Comparison of ENCODE assay signal across 21 cellular contexts in genomic region chr1:232922475-232922874, GRCh38. TPM values are rescaled to one million over a fixed set of nuclear protein-coding genes. Genes with fewer than 3 reads are reported as not detected.
DNase-seq lines count a peak whose midpoint lies in the region; ATAC-seq and TF ChIP-seq lines count a peak whose summit lies in the region.
"Had no signal": no experiment of that assay in that cellular context is flagged by ENCODE, and none has a peak within 500 bp of the region (broad histone marks: within the 10 kb centered on the region; RNA-seq: fewer than 3 reads in every experiment).

No MANE protein-coding gene starts in this region.

- no peaks in the 10 kb centered on the region for H3K36me3 ChIP-seq in CD4-positive, alpha-beta memory T cell (ENCODE audit: insufficient read depth, low read length)
- H3K36me3 ChIP-seq in KMS-11 (ENCODE audit: insufficient read depth), result no peaks in the 10 kb centered on the region
- no peaks in the 10 kb centered on the region for H3K36me3 ChIP-seq in left lung
- no peaks in the 10 kb centered on the region for H3K36me3 ChIP-seq in adrenal gland (replicated peaks in 1 of 2)
- H3K36me3 ChIP-seq: BLaER1 treated with 17β-estradiol and CSF1 and Interleukin-3, amounts not matched to agents 10 nM and 100 nM; colonic mucosa; heart right ventricle; transverse colon had no signal

- no peaks in the 10 kb centered on the region for H3K27me3 ChIP-seq in CD4-positive, alpha-beta memory T cell (ENCODE audit: insufficient read depth, low read length)
- H3K27me3 ChIP-seq in KMS-11 (ENCODE audit: insufficient read depth, low read depth), result no peaks in the 10 kb centered on the region
- H3K27me3 ChIP-seq in left lung, result no peaks in the 10 kb centered on the region
- H3K27me3 ChIP-seq in adrenal gland, result no peaks in the 10 kb centered on the region
- H3K27me3 ChIP-seq: BLaER1 treated with 17β-estradiol and CSF1 and Interleukin-3, amounts not matched to agents 10 nM and 100 nM; colonic mucosa; heart right ventricle; transverse colon had no signal

- no peak overlapping the region for H3K27ac ChIP-seq in CD4-positive, alpha-beta memory T cell (ENCODE audit: low read depth, low read length)
- H3K27ac ChIP-seq in KMS-11 (no peak overlapping the region; the same call in 1 of the 2 replicates), left lung (peak overlapping the region in 1 of 2 donors; percentile 27), adrenal gland (no peak overlapping the region)
- H3K27ac ChIP-seq: colonic mucosa, transverse colon, VCaP had no signal

- peak overlapping the region in 5 of 7 donors; percentile 79 to 96 (median 93) for H3K27ac Mint-ChIP-seq in CD4-positive, alpha-beta memory T cell
- H3K27ac Mint-ChIP-seq in natural killer cell, result no peak overlapping the region
- H3K27ac Mint-ChIP-seq: nephron progenitor cell; stimulated activated naive B cell treated with anti-CD40 and anti-IgM and Interleukin-4, amounts not matched to agents 10 μg/mL and 1 μg/mL and 100 μg/mL, for 72 hours had no signal

- ATAC-seq in left lung (peak; percentile 35), natural killer cell (no peak)
- ATAC-seq: activated CD8-positive, alpha-beta T cell treated with anti-CD3 and anti-CD28 coated beads, Interleukin-2, amount 10 ng/mL, durations not matched to agents 7 days and 5 days; heart right ventricle; stimulated activated naive B cell treated with anti-CD40 and anti-IgM and Interleukin-4, amounts not matched to agents 10 μg/mL and 1 μg/mL and 100 μg/mL, for 72 hours had no signal

- in situ Hi-C loops in astrocyte of the spinal cord (cut with HindIII; ENCODE audit: low sequenced_read_pairs), result no loop called here

- CTCF ChIA-PET in CD4-positive, alpha-beta memory T cell (lab: Charles Lee; ENCODE audit: partially characterized antibody), result no interaction called here

- H3K9me3 Mint-ChIP-seq in CD4-positive, alpha-beta memory T cell, result peaks cover 0 to 6% (median 0%) of the 10 kb centered on the region in 8 donors
- no peaks in the 10 kb centered on the region for H3K9me3 Mint-ChIP-seq in natural killer cell

- intact Hi-C loops in CD4-positive, alpha-beta memory T cell (cut with micrococcal nuclease), result loop anchor here (10.0 kb wide), 1 partner anchor 288 kb away; the partner anchor contains the start of gene SIPA1L2
- intact Hi-C loops in left lung (cut with DNase I), result no loop called here
- intact Hi-C loops in adrenal gland (cut with DNase I), result no loop called here
- intact Hi-C loops in natural killer cell (cut with micrococcal nuclease), result no loop called here

- H3K4me1 Mint-ChIP-seq in CD4-positive, alpha-beta memory T cell, result peaks cover 25 to 46% (median 38%) of the 10 kb centered on the region in 4 donors
- peaks cover 6 to 10% of the 10 kb centered on the region in 2 donors for H3K4me1 Mint-ChIP-seq in natural killer cell
- H3K4me1 Mint-ChIP-seq: stimulated activated naive B cell treated with anti-CD40 and anti-IgM and Interleukin-4, amounts not matched to agents 10 μg/mL and 1 μg/mL and 100 μg/mL, for 72 hours had no signal

- no peak for DNase-seq in CD4-positive, alpha-beta memory T cell
- DNase-seq in astrocyte of the spinal cord (ENCODE audit: low read depth, low spot score) (peak; percentile 32), left lung (no peak), cerebellum (ENCODE audit: low spot score) (no peak), adrenal gland (no peak), NCI-H146 (lab: John Stamatoyannopoulos, UW) (no peak), natural killer cell (no peak)
- DNase-seq: activated CD8-positive, alpha-beta T cell treated with anti-CD3 and anti-CD28 coated beads, Interleukin-2, amount 10 ng/mL, durations not matched to agents 7 days and 5 days; colonic mucosa; heart right ventricle; NCI-H1694 treated with DMSO at 0.1 percent for 48 hours; NCI-H345; nephron progenitor cell; stimulated activated CD4-positive, alpha-beta T cell treated with anti-CD3 and anti-CD28 coated beads, Interleukin-15, amount 100 ng/mL, for 24 hours; stimulated activated naive B cell treated with anti-CD40 and anti-IgM and Interleukin-4, amounts not matched to agents 10 μg/mL and 1 μg/mL and 100 μg/mL, for 72 hours; T-helper 1 cell; transverse colon had no signal

- no peaks in the 10 kb centered on the region for H4K20me1 ChIP-seq in KMS-11 (ENCODE audit: insufficient read depth)
- H4K20me1 ChIP-seq: BLaER1 treated with 17β-estradiol and CSF1 and Interleukin-3, amounts not matched to agents 10 nM and 100 nM had no signal

- no peak overlapping the region for H3K4me3 ChIP-seq in CD4-positive, alpha-beta memory T cell (ENCODE audit: low read length in 2 of 2)
- H3K4me3 ChIP-seq in KMS-11 (IDR thresholded peaks at IDR 0.05; ENCODE audit: insufficient read depth, low read depth, low read length), result no peak overlapping the region
- no peak overlapping the region for H3K4me3 ChIP-seq in astrocyte of the spinal cord (ENCODE audit: low read depth, low read length)
- H3K4me3 ChIP-seq in left lung, result no peak overlapping the region
- no peak overlapping the region for H3K4me3 ChIP-seq in adrenal gland
- H3K4me3 ChIP-seq: BLaER1 treated with 17β-estradiol and CSF1 and Interleukin-3, amounts not matched to agents 10 nM and 100 nM; colonic mucosa; heart right ventricle; transverse colon had no signal

- TF ChIP-seq POLR2A in adrenal gland (IDR thresholded peaks at IDR 0.05), result no peak

- H3K27me3 Mint-ChIP-seq in CD4-positive, alpha-beta memory T cell, result no peaks in the 10 kb centered on the region
- peaks cover 6 to 16% of the 10 kb centered on the region in 2 donors for H3K27me3 Mint-ChIP-seq in natural killer cell (ENCODE audit: low read depth in 2 of 2)

- H3K9ac ChIP-seq in KMS-11, result no peak overlapping the region
- H3K9ac ChIP-seq: BLaER1 treated with 17β-estradiol and CSF1 and Interleukin-3, amounts not matched to agents 10 nM and 100 nM had no signal

- H3K4me1 ChIP-seq in CD4-positive, alpha-beta memory T cell (ENCODE audit: insufficient read depth, low read length), result peaks cover 49% of the 10 kb centered on the region
- peaks cover 31% of the 10 kb centered on the region for H3K4me1 ChIP-seq in KMS-11 (ENCODE audit: low read depth, poor library complexity, severe bottlenecking)
- H3K4me1 ChIP-seq in left lung, result no peaks in the 10 kb centered on the region
- peaks cover 0 to 2% of the 10 kb centered on the region in 2 donors for H3K4me1 ChIP-seq in adrenal gland (replicated peaks in 1 of 2)
- H3K4me1 ChIP-seq: colonic mucosa, transverse colon had no signal

- WGBS in adrenal gland, 4 donors, result 82 to 95% (median 89%) methylated on average over 2 of the region's 2 CpGs

- POLR2A ChIA-PET in CD4-positive, alpha-beta memory T cell (lab: Charles Lee; ENCODE audit: partially characterized antibody), result no interaction called here

- peak overlapping the region in 1 of 8 donors; percentile 9 for H3K4me3 Mint-ChIP-seq in CD4-positive, alpha-beta memory T cell
- H3K4me3 Mint-ChIP-seq in natural killer cell, result no peak overlapping the region
- H3K4me3 Mint-ChIP-seq: activated CD8-positive, alpha-beta T cell treated with anti-CD3 and anti-CD28 coated beads, Interleukin-2, amount 10 ng/mL, durations not matched to agents 7 days and 5 days; activated T-helper 1 cell treated with anti-CD3 and anti-CD28 coated beads, Interleukin-12 subunit alpha, Interleukin-12 subunit beta, Interleukin-2, Interleukin-4 antibody, amounts not matched to agents 30 ng/mL and 10 ng/mL and 1 ng/mL, durations not matched to agents 14 hours and 24 hours and 36 hours; nephron progenitor cell; stimulated activated naive B cell treated with anti-CD40 and anti-IgM and Interleukin-4, amounts not matched to agents 10 μg/mL and 1 μg/mL and 100 μg/mL, for 72 hours had no signal

- TF ChIP-seq CTCF in KMS-11 (conservative IDR thresholded peaks at IDR 0.05; ENCODE audit: low read depth, low read length) (no peak), astrocyte of the spinal cord (IDR thresholded peaks at IDR 0.05; ENCODE audit: low read depth, low read length) (no peak), left lung (IDR thresholded peaks at IDR 0.05) (no peak), adrenal gland (IDR thresholded peaks at IDR 0.05) (no peak), natural killer cell (IDR thresholded peaks at IDR 0.05) (no peak)

- H3K36me3 Mint-ChIP-seq in CD4-positive, alpha-beta memory T cell, result no peaks in the 10 kb centered on the region
- H3K36me3 Mint-ChIP-seq in natural killer cell, result no peaks in the 10 kb centered on the region
- H3K36me3 Mint-ChIP-seq: stimulated activated naive B cell treated with anti-CD40 and anti-IgM and Interleukin-4, amounts not matched to agents 10 μg/mL and 1 μg/mL and 100 μg/mL, for 72 hours had no signal

- no peaks in the 10 kb centered on the region for H3K79me2 ChIP-seq in KMS-11 (ENCODE audit: insufficient read depth, low read depth)

- no peaks in the 10 kb centered on the region for H3K9me3 ChIP-seq in CD4-positive, alpha-beta memory T cell (ENCODE audit: control insufficient read depth in 1 of 2, low read length in 2 of 2)
- H3K9me3 ChIP-seq in left lung (no peaks in the 10 kb centered on the region), adrenal gland (replicated peaks in 1 of 3) (no peaks in the 10 kb centered on the region)
- H3K9me3 ChIP-seq: colonic mucosa, heart right ventricle, transverse colon had no signal

- H2AFZ ChIP-seq in KMS-11 (ENCODE audit: low read depth), result no peak overlapping the region

- H3K4me2 ChIP-seq in KMS-11, result peak overlapping the region; percentile 76

RNA-seq across cellular contexts. Expression of gene NTPCR, which starts 27.9 kb away (rescaled TPM):
- total RNA-seq in CD4-positive, alpha-beta memory T cell, result 10 to 100 TPM; 16.0 to 16.5 TPM
- 10 to 100 TPM; 32.1 to 61.6 TPM for polyA plus RNA-seq in CD4-positive, alpha-beta memory T cell
- total RNA-seq in left lung (10 to 100 TPM; 35.1 to 36.3 TPM), cerebellum (18.1 TPM), adrenal gland (10 to 100 TPM; 17.3 to 72.0 (median 53.5) TPM), natural killer cell (10 to 100 TPM; 12.9 to 25.7 (median 17.4) TPM)
- polyA plus RNA-seq in adrenal gland, result 10 to 100 TPM; 37.9 to 68.1 (median 57.0) TPM

Comparison
In these comparisons a context has a peak if more than half of its experiments do, and no peak if none do; other contexts are left out.
1. H3K27ac Mint-ChIP-seq: peak in CD4-positive, alpha-beta memory T cell (5 of 7); none in natural killer cell (0 of 2).